In the genomic region with DNA sequence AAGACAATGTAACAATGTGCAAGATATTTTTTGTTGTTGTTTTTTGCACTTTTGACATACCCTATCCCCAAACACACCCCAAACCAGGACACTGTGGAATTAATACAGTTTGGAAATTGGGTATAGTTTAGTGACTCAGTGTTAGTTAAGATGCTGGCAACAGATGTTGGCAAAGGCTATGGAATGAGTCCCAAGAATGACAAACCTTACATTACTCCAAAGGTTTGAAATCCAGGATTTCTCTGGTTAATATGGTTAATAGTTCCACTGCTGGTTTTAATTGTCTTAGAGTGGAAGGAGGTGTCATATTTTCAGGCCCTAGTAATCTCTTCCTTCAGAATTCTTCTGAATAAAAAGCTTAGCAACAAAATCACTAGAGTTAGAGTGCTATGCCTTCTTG, we compare ENCODE assay signal across 10 cellular contexts. TPM values are rescaled to one million over a fixed set of nuclear protein-coding genes. Genes with fewer than 3 reads are reported as not detected.
DNase-seq lines count a peak whose midpoint lies in the region; ATAC-seq and TF ChIP-seq lines count a peak whose summit lies in the region.
"Had no signal": no experiment of that assay in that cellular context is flagged by ENCODE, and none has a peak within 500 bp of the region (broad histone marks: within the 10 kb centered on the region; RNA-seq: fewer than 3 reads in every experiment).

No MANE protein-coding gene starts in this region.

- H3K4me3 Mint-ChIP-seq in central memory CD8-positive, alpha-beta T cell, result peak overlapping the region; percentile 95
- H3K4me3 Mint-ChIP-seq in nephron, result peak overlapping the region; percentile 2 to 3 (median 2)

- H3K9me3 Mint-ChIP-seq in central memory CD8-positive, alpha-beta T cell, result no peaks in the 10 kb centered on the region
- no peaks in the 10 kb centered on the region for H3K9me3 Mint-ChIP-seq in nephron

- H4K20me1 ChIP-seq in Loucy (ENCODE audit: insufficient read depth, low read length, poor library complexity, severe bottlenecking), result peaks cover 12% of the 10 kb centered on the region

- no peak overlapping the region for H2AFZ ChIP-seq in Loucy (ENCODE audit: low read length)

- H3K27me3 Mint-ChIP-seq in central memory CD8-positive, alpha-beta T cell, result no peaks in the 10 kb centered on the region
- H3K27me3 Mint-ChIP-seq in nephron (ENCODE audit: low read depth), result no peaks in the 10 kb centered on the region

- H3K9me3 ChIP-seq in Loucy (ENCODE audit: insufficient read depth, low read depth, low read length), result no peaks in the 10 kb centered on the region
- H3K9me3 ChIP-seq: SJSA1 had no signal

- peaks cover 71% of the 10 kb centered on the region for H3K79me2 ChIP-seq in Loucy (ENCODE audit: insufficient read depth, low read length)

- peaks cover 73% of the 10 kb centered on the region for H3K4me1 Mint-ChIP-seq in central memory CD8-positive, alpha-beta T cell
- peaks cover 24% of the 10 kb centered on the region for H3K4me1 Mint-ChIP-seq in nephron

- H3K27me3 ChIP-seq in Loucy (ENCODE audit: insufficient read depth, low read length, poor library complexity, severe bottlenecking), result peaks cover 4% of the 10 kb centered on the region
- H3K27me3 ChIP-seq: SJSA1 had no signal

- H3K36me3 Mint-ChIP-seq in central memory CD8-positive, alpha-beta T cell (ENCODE audit: insufficient read depth), result peaks cover 53% of the 10 kb centered on the region
- peaks cover 7% of the 10 kb centered on the region for H3K36me3 Mint-ChIP-seq in nephron (ENCODE audit: low read depth)

- ATAC-seq in central memory CD8-positive, alpha-beta T cell (replicated peaks; ENCODE audit: extremely low read depth, poor library complexity, severe bottlenecking), result no peak
- ATAC-seq in HG03457 (IDR thresholded peaks at IDR 0.05; ENCODE audit: unreplicated experiment) (no peak), GM19395 (IDR thresholded peaks at IDR 0.05; ENCODE audit: unreplicated experiment) (no peak)

- peaks cover 19% of the 10 kb centered on the region for H3F3A ChIP-seq in Loucy (ENCODE audit: low read depth)

- intact Hi-C loops in posterior vena cava (cut with DNase I), result loop anchor here in 1 of 2 donors (10.0 kb wide), 1 partner anchor 50 kb away; a partner anchor contains a TSS

- DNase-seq in CD1c-positive myeloid dendritic cell (ENCODE audit: extremely low spot score) (peak; percentile 8), mucosa of gallbladder (ENCODE audit: low spot score) (no peak), posterior vena cava (ENCODE audit: low spot score) (no peak)
- no peak for DNase-seq in central memory CD8-positive, alpha-beta T cell (ENCODE audit: low spot score in 2 of 2)
- DNase-seq: erythroblast had no signal

- peak overlapping the region; percentile 100 for H3K27ac Mint-ChIP-seq in central memory CD8-positive, alpha-beta T cell (ENCODE audit: low read depth)
- peak overlapping the region; percentile 7 to 10 (median 9) for H3K27ac Mint-ChIP-seq in nephron

- peaks cover 6% of the 10 kb centered on the region; the same call in 1 of the 2 replicates for H3K36me3 ChIP-seq in Loucy (ENCODE audit: insufficient read depth, low read length)

- H3K4me1 ChIP-seq in Loucy (ENCODE audit: insufficient read depth, low read length, poor library complexity, severe bottlenecking), result peaks cover 54% of the 10 kb centered on the region

- H3K4me3 ChIP-seq in Loucy (ENCODE audit: low read length, poor library complexity, severe bottlenecking), result peak overlapping the region; percentile 86
- H3K4me3 ChIP-seq: SJSA1 had no signal

- TF ChIP-seq CTCF in Loucy (conservative IDR thresholded peaks at IDR 0.05; ENCODE audit: low read length) (no peak), nephron (IDR thresholded peaks at IDR 0.05; ENCODE audit: unreplicated experiment in 3 of 3) (no peak)

- H3K9ac ChIP-seq in Loucy (ENCODE audit: low read depth, low read length, poor library complexity, severe bottlenecking), result peak overlapping the region; percentile 99

- H3K4me2 ChIP-seq in Loucy (ENCODE audit: low read depth, low read length, poor library complexity, severe bottlenecking), result peak overlapping the region; percentile 97

- no peaks in the 10 kb centered on the region for H3K9me2 ChIP-seq in Loucy (replicated peaks; ENCODE audit: low read depth, low read length)

RNA-seq across cellular contexts. Expression of a gene that starts 0.8 kb away (rescaled TPM):
- 11.8 TPM for total RNA-seq in mucosa of gallbladder
- 10 to 100 TPM in 1 of 2 donors, 1 to 10 TPM in 1; 7.9 to 10.7 TPM for total RNA-seq in posterior vena cava

RNA-seq across cellular contexts. Expression of a gene that starts 4.0 kb away (rescaled TPM):
- total RNA-seq in mucosa of gallbladder (46.9 TPM), posterior vena cava (10 to 100 TPM; 48.8 to 60.6 TPM)

RNA-seq across cellular contexts. Expression of a gene that starts 47.6 kb away (rescaled TPM):
- total RNA-seq in mucosa of gallbladder, result 0.60 TPM
- 1 to 10 TPM; 1.7 to 2.3 TPM for total RNA-seq in posterior vena cava
